ENCODE assay signal across 8 cellular contexts in the genomic region with DNA sequence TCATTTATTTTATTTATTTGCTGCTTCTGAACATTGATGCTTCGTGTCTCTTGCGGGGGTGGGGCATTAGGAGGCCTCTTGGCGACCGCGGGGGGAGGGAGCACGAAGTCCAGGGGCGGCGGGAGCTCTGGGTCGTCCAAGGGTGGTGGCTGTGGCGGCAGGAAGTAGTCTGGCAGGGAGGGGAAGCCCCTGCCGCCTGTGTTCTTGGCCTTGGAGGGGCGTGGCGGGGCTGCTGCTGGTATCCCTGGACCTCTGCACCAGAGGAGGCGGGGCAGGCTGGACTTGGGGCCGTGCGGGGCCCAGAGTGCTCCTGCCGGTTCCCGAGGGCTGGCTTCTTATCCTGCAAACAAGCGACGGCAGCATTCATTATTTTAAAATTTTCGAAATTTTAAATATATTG.
DNase-seq lines count a peak whose midpoint lies in the region; ATAC-seq and TF ChIP-seq lines count a peak whose summit lies in the region.

No MANE protein-coding gene starts in this region.

- H3K4me1 ChIP-seq in heart right ventricle (peaks cover 0 to 7% (median 6%) of the 10 kb centered on the region in 9 donors), stomach (peaks cover 6 to 9% (median 7%) of the 10 kb centered on the region in 4 donors)

- peaks cover 2% of the 10 kb centered on the region for H3K4me1 Mint-ChIP-seq in activated naive CD4-positive, alpha-beta T cell treated with anti-CD3 and anti-CD28 coated beads for 36 hours (ENCODE audit: low read depth)
- peaks cover 3% of the 10 kb centered on the region for H3K4me1 Mint-ChIP-seq in activated naive CD4-positive, alpha-beta T cell treated with anti-CD3 and anti-CD28 coated beads, Interleukin-2, amount 10 ng/mL, durations not matched to agents 7 days and 5 days

- no peak for TF ChIP-seq POLR2A in stomach (IDR thresholded peaks at IDR 0.05)

- TF ChIP-seq CTCF in heart right ventricle (IDR thresholded peaks at IDR 0.05): no peak
- TF ChIP-seq CTCF in stomach (IDR thresholded peaks at IDR 0.05): no peak

- CTCF ChIA-PET in activated naive CD4-positive, alpha-beta T cell treated with anti-CD3 and anti-CD28 coated beads for 36 hours (lab: Charles Lee): no interaction called here
- CTCF ChIA-PET in activated naive CD4-positive, alpha-beta T cell treated with anti-CD3 and anti-CD28 coated beads, Interleukin-2, amount 10 ng/mL, durations not matched to agents 7 days and 5 days (lab: Charles Lee): no interaction called here

- H3K27ac ChIP-seq in heart right ventricle (no peak overlapping the region), stomach (no peak overlapping the region)

- no peaks in the 10 kb centered on the region for H3K9me3 Mint-ChIP-seq in activated naive CD4-positive, alpha-beta T cell treated with anti-CD3 and anti-CD28 coated beads for 36 hours
- no peaks in the 10 kb centered on the region for H3K9me3 Mint-ChIP-seq in activated naive CD4-positive, alpha-beta T cell treated with anti-CD3 and anti-CD28 coated beads, Interleukin-2, amount 10 ng/mL, durations not matched to agents 7 days and 5 days

- peak; percentile 7 for DNase-seq in activated naive CD4-positive, alpha-beta T cell treated with anti-CD3 and anti-CD28 coated beads for 36 hours
- no peak for DNase-seq in activated naive CD4-positive, alpha-beta T cell treated with anti-CD3 and anti-CD28 coated beads, Interleukin-2, amount 10 ng/mL, durations not matched to agents 7 days and 5 days
- peak in 1 of 2 donors; percentile 25 for DNase-seq in heart right ventricle
- DNase-seq in stomach: peak; percentile 57
- DNase-seq in effector CD8-positive, alpha-beta T cell (lab: John Stamatoyannopoulos, UW): no peak
- no peak for DNase-seq in ACHN
- DNase-seq in NCI-H69 (lab: John Stamatoyannopoulos, UW): no peak

- H3K27me3 ChIP-seq in heart right ventricle (peaks cover 0 to 4% (median 0%) of the 10 kb centered on the region in 7 donors), stomach (peaks cover 0 to 9% (median 0%) of the 10 kb centered on the region in 3 donors)

- intact Hi-C loops in activated naive CD4-positive, alpha-beta T cell treated with anti-CD3 and anti-CD28 coated beads for 36 hours (cut with micrococcal nuclease): no loop called here
- intact Hi-C loops in heart right ventricle (cut with DNase I): no loop called here
- intact Hi-C loops in stomach (cut with DNase I; ENCODE audit: low total_unique reads): no loop called here

- no peak overlapping the region for H3K4me3 Mint-ChIP-seq in activated naive CD4-positive, alpha-beta T cell treated with anti-CD3 and anti-CD28 coated beads for 36 hours
- H3K4me3 Mint-ChIP-seq in activated naive CD4-positive, alpha-beta T cell treated with anti-CD3 and anti-CD28 coated beads, Interleukin-2, amount 10 ng/mL, durations not matched to agents 7 days and 5 days: no peak overlapping the region

- no peak overlapping the region for H3K27ac Mint-ChIP-seq in activated naive CD4-positive, alpha-beta T cell treated with anti-CD3 and anti-CD28 coated beads for 36 hours
- no peak overlapping the region for H3K27ac Mint-ChIP-seq in activated naive CD4-positive, alpha-beta T cell treated with anti-CD3 and anti-CD28 coated beads, Interleukin-2, amount 10 ng/mL, durations not matched to agents 7 days and 5 days

- in situ Hi-C loops in ACHN (cut with HindIII; ENCODE audit: low pct_ligation_motif_present, low pct_unique_long_range_greater_than_20kb, low sequenced_read_pairs): no loop called here

- H3K9me3 ChIP-seq in heart right ventricle (no peaks in the 10 kb centered on the region), stomach (no peaks in the 10 kb centered on the region)

- H3K36me3 Mint-ChIP-seq in activated naive CD4-positive, alpha-beta T cell treated with anti-CD3 and anti-CD28 coated beads for 36 hours (ENCODE audit: low read depth): no peaks in the 10 kb centered on the region
- H3K36me3 Mint-ChIP-seq in activated naive CD4-positive, alpha-beta T cell treated with anti-CD3 and anti-CD28 coated beads, Interleukin-2, amount 10 ng/mL, durations not matched to agents 7 days and 5 days: no peaks in the 10 kb centered on the region

- no peaks in the 10 kb centered on the region for H3K27me3 Mint-ChIP-seq in activated naive CD4-positive, alpha-beta T cell treated with anti-CD3 and anti-CD28 coated beads for 36 hours (ENCODE audit: low read depth)
- H3K27me3 Mint-ChIP-seq in activated naive CD4-positive, alpha-beta T cell treated with anti-CD3 and anti-CD28 coated beads, Interleukin-2, amount 10 ng/mL, durations not matched to agents 7 days and 5 days: peaks cover 24% of the 10 kb centered on the region

- no peak for TF ChIP-seq EP300 in stomach (IDR thresholded peaks at IDR 0.05)

- 5% methylated on average over 21 of the region's 21 CpGs for WGBS in heart right ventricle, 2 donors
- 3 to 6% (median 4%) methylated on average over 21 of the region's 21 CpGs for WGBS in stomach, 5 donors

- H3K4me3 ChIP-seq in heart right ventricle (peak overlapping the region in 6 of 10 donors; percentile 11 to 30 (median 24)), stomach (peak overlapping the region in 3 of 4 donors; percentile 11 to 25 (median 24))

- peak; percentile 85 for ATAC-seq in HG03439 (IDR thresholded peaks at IDR 0.05; ENCODE audit: unreplicated experiment)
- ATAC-seq in heart right ventricle: peak in 5 of 8 donors; percentile 28 to 61 (median 46)

- H3K36me3 ChIP-seq in heart right ventricle (no peaks in the 10 kb centered on the region), stomach (no peaks in the 10 kb centered on the region)

Comparison
In these comparisons a context has a peak if more than half of its experiments do, and no peak if none do; other contexts are left out.
1. DNase-seq: peak in activated naive CD4-positive, alpha-beta T cell treated with anti-CD3 and anti-CD28 coated beads for 36 hours (single experiment) and stomach (single experiment); none in activated naive CD4-positive, alpha-beta T cell treated with anti-CD3 and anti-CD28 coated beads, Interleukin-2, amount 10 ng/mL, durations not matched to agents 7 days and 5 days (single experiment), effector CD8-positive, alpha-beta T cell (single experiment), ACHN (single experiment) and NCI-H69 (single experiment).